Comparison of ENCODE assay signal across 8 cellular contexts in the genomic region with DNA sequence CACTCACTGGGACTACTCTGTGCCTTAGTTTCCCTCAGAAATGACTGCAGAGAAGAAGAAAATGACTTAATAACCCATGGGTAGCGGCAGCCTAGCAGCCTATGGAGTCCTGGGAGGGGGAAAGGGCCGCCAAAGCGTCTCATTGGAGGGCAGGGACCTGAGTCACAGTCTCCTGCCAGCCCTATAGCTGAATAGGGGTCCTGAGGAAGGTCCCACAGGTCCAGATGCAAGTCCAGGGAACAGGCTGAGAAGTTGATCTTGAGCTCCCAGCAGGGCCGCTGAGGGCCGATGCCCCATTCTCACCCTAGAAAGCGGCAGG. TPM values are rescaled to one million over a fixed set of nuclear protein-coding genes. Genes with fewer than 3 reads are reported as not detected.
DNase-seq lines count a peak whose midpoint lies in the region; ATAC-seq and TF ChIP-seq lines count a peak whose summit lies in the region.

No MANE protein-coding gene starts in this region.

- H3K27me3 ChIP-seq in H9 (ENCODE audit: insufficient read depth, low read length): no peaks in the 10 kb centered on the region

- no peak overlapping the region; the same call in 1 of the 2 replicates for H2BK15ac ChIP-seq in H9 (ENCODE audit: low read depth, low read length)

- H3K4me1 Mint-ChIP-seq in H9: peaks cover 62 to 64% of the 10 kb centered on the region in 2 experiments
- H3K4me1 Mint-ChIP-seq in activated B cell treated with CpG ODN at 0.5 μM for 24 hours: peaks cover 70% of the 10 kb centered on the region
- H3K4me1 Mint-ChIP-seq in glutamatergic neuron (ENCODE audit: low read depth, unreplicated experiment): peaks cover 30% of the 10 kb centered on the region

- H3K4ac ChIP-seq in H9 (ENCODE audit: low read depth, low read length): no peak overlapping the region

- ATAC-seq in activated B cell treated with CpG ODN at 0.5 μM for 24 hours (ENCODE audit: low read depth): no peak
- no peak for ATAC-seq in HG03565 (IDR thresholded peaks at IDR 0.05; ENCODE audit: unreplicated experiment)
- no peak for ATAC-seq in GM21367 (IDR thresholded peaks at IDR 0.05; ENCODE audit: unreplicated experiment)

- H3K56ac ChIP-seq in H9 (ENCODE audit: insufficient read length, low read depth, low read length): no peak overlapping the region

- peak; percentile 63 for DNase-seq in H9
- DNase-seq in activated B cell treated with CpG ODN at 0.5 μM for 24 hours: no peak
- DNase-seq in glutamatergic neuron: no peak
- no peak for DNase-seq in GM10248 (ENCODE audit: extremely low spot score)
- DNase-seq in HCEC 1CT: no peak

- no peak overlapping the region for H4K5ac ChIP-seq in H9 (ENCODE audit: insufficient read length, low read depth, low read length)

- H2BK12ac ChIP-seq in H9 (ENCODE audit: insufficient read length, low read depth, low read length): no peak overlapping the region

- no peak for TF ChIP-seq CTCF in H9 (conservative IDR thresholded peaks at IDR 0.05)
- no peak for TF ChIP-seq CTCF in activated B cell treated with CpG ODN at 0.5 μM for 24 hours (IDR thresholded peaks at IDR 0.05)
- no peak for TF ChIP-seq CTCF in glutamatergic neuron (IDR thresholded peaks at IDR 0.05; ENCODE audit: partially characterized antibody, unreplicated experiment)
- no peak for TF ChIP-seq CTCF in GM10248 (IDR thresholded peaks at IDR 0.05; ENCODE audit: control extremely low read depth, extremely low read depth, low read depth, missing control alignments)

- H3K9ac ChIP-seq in H9 (ENCODE audit: extremely low read depth, insufficient read length, low read length): no peak overlapping the region

- peaks cover 22% of the 10 kb centered on the region; the same call in 1 of the 2 replicates for H3K4me1 ChIP-seq in H9 (ENCODE audit: insufficient read depth, low read length)

- H3K79me2 ChIP-seq in H9 (ENCODE audit: insufficient read depth, low read length): peaks cover 23% of the 10 kb centered on the region; the same call in 1 of the 2 replicates

- no peaks in the 10 kb centered on the region for H3K79me1 ChIP-seq in H9 (ENCODE audit: insufficient read depth, low read depth, low read length, poor library complexity, severe bottlenecking)

- H3K27ac ChIP-seq in H9 (ENCODE audit: insufficient read length, low read depth, low read length) (no peak overlapping the region), skin epidermis (peak overlapping the region; percentile 88 to 99 (median 97))

- H3K36me3 Mint-ChIP-seq in H9 (ENCODE audit: insufficient read depth in 1 of 3, low read depth in 3 of 3) (peaks cover 2 to 9% (median 5%) of the 10 kb centered on the region in 3 experiments; a peak in 4 of 7 replicates), activated B cell treated with CpG ODN at 0.5 μM for 24 hours (ENCODE audit: low read depth) (peaks cover 9% of the 10 kb centered on the region), glutamatergic neuron (ENCODE audit: unreplicated experiment) (no peaks in the 10 kb centered on the region)

- peak overlapping the region; percentile 35 for H3K4me2 ChIP-seq in H9 (ENCODE audit: insufficient read depth, insufficient read length, low read length)

- no peaks in the 10 kb centered on the region for H4K20me1 ChIP-seq in H9 (ENCODE audit: control insufficient read depth, insufficient read depth, insufficient read length)

- no peak overlapping the region for H3K23ac ChIP-seq in H9 (ENCODE audit: insufficient read length, low read depth, low read length)

- H2BK120ac ChIP-seq in H9 (ENCODE audit: low read depth, low read length, poor library complexity, severe bottlenecking): no peak overlapping the region

- H3K27ac Mint-ChIP-seq in H9 (peak overlapping the region; percentile 79 to 85 (median 81); a peak in 6 of 7 replicates), activated B cell treated with CpG ODN at 0.5 μM for 24 hours (peak overlapping the region; percentile 93), glutamatergic neuron (ENCODE audit: unreplicated experiment) (peak overlapping the region; percentile 59)

- H4K91ac ChIP-seq in H9 (ENCODE audit: insufficient read length, low read depth, low read length): no peak overlapping the region

- no peak overlapping the region for H2AK5ac ChIP-seq in H9 (ENCODE audit: insufficient read length, low read length)

- POLR2A ChIA-PET in activated B cell treated with CpG ODN at 0.5 μM for 24 hours (lab: Charles Lee): interaction anchor here (1.0 to 19.6 kb wide), 6 partner anchors 8 to 112 kb away, joined by 3 to 573 read pairs (median 8); a partner anchor contains a TSS
- POLR2A ChIA-PET in GM10248 (lab: Yijun Ruan, JAX): interaction anchor here (2.3 kb wide), 1 partner anchor 14 kb away, joined by 8 read pairs; no protein-coding TSS in a partner anchor

- H3K27me3 Mint-ChIP-seq in H9 (ENCODE audit: low read depth): peaks cover 12% of the 10 kb centered on the region
- no peaks in the 10 kb centered on the region for H3K27me3 Mint-ChIP-seq in activated B cell treated with CpG ODN at 0.5 μM for 24 hours
- peaks cover 23% of the 10 kb centered on the region for H3K27me3 Mint-ChIP-seq in glutamatergic neuron (ENCODE audit: unreplicated experiment)

- no peaks in the 10 kb centered on the region for H3K9me3 Mint-ChIP-seq in H9
- no peaks in the 10 kb centered on the region for H3K9me3 Mint-ChIP-seq in activated B cell treated with CpG ODN at 0.5 μM for 24 hours
- H3K9me3 Mint-ChIP-seq in glutamatergic neuron (ENCODE audit: unreplicated experiment): peaks cover 16% of the 10 kb centered on the region

- no peak overlapping the region for H3T11ph ChIP-seq in H9 (ENCODE audit: low read length)

- H3K14ac ChIP-seq in H9 (ENCODE audit: insufficient read depth, low read length): no peak overlapping the region

- H3K4me3 ChIP-seq in skin epidermis: peak overlapping the region; percentile 60 to 80 (median 71)

- H2BK20ac ChIP-seq in H9 (ENCODE audit: low read depth, low read length, poor library complexity, severe bottlenecking): no peak overlapping the region

- intact Hi-C loops in activated B cell treated with CpG ODN at 0.5 μM for 24 hours (cut with micrococcal nuclease): loop anchor here (2.0 kb wide), 1 partner anchor 16 kb away; no protein-coding TSS in a partner anchor

- H3K4me3 Mint-ChIP-seq in H9 (peak overlapping the region; percentile 79 to 83), activated B cell treated with CpG ODN at 0.5 μM for 24 hours (peak overlapping the region; percentile 88), glutamatergic neuron (ENCODE audit: unreplicated experiment) (peak overlapping the region; percentile 85)

- peaks cover 7% of the 10 kb centered on the region for H3K23me2 ChIP-seq in H9 (ENCODE audit: insufficient read length, low read depth, low read length, poor library complexity, severe bottlenecking)

- H2AFZ ChIP-seq in H9 (ENCODE audit: low read length): no peak overlapping the region

- no peak overlapping the region for H3K18ac ChIP-seq in H9 (ENCODE audit: insufficient read length, low read depth, low read length)

- H4K8ac ChIP-seq in H9 (replicated peaks; ENCODE audit: insufficient read length, low read depth, low read length): no peak overlapping the region

- no peaks in the 10 kb centered on the region for H3K9me3 ChIP-seq in H9 (ENCODE audit: control insufficient read depth, low read depth, low read length)

- WGBS in H9 (ENCODE audit: extremely low coverage, insufficient read length, low lambda C conversion rate): no CpG with 5 or more reads among the region's 6 CpGs

- H2BK5ac ChIP-seq in H9 (ENCODE audit: insufficient read length, low read length): no peak overlapping the region

- CTCF ChIA-PET in activated B cell treated with CpG ODN at 0.5 μM for 24 hours (lab: Charles Lee): interaction anchor here (0.6 to 5.2 kb wide), 8 partner anchors 11 to 75 kb away, joined by 3 to 72 read pairs (median 16); no protein-coding TSS in a partner anchor
- CTCF ChIA-PET in GM10248 (lab: Yijun Ruan, JAX): interaction anchor here (0.9 to 7.8 kb wide), 10 partner anchors 11 to 145 kb away, joined by 3 to 260 read pairs (median 11); a partner anchor contains a TSS

RNA-seq across cellular contexts. Expression of a gene that starts 1.4 kb away (rescaled TPM):
- total RNA-seq in H9 (2021) (69.3 and 72.1 TPM in 2 replicates), activated B cell treated with CpG ODN at 0.5 μM for 24 hours (103 and 126 TPM in 2 replicates), glutamatergic neuron (ENCODE audit: unreplicated experiment) (67.9 TPM)

RNA-seq across cellular contexts. Expression of a gene that starts 45.3 kb away (rescaled TPM):
- 10.6 TPM in 2 replicates for total RNA-seq in H9 (2021)
- 12.7 and 12.8 TPM in 2 replicates for total RNA-seq in activated B cell treated with CpG ODN at 0.5 μM for 24 hours
- total RNA-seq in glutamatergic neuron (ENCODE audit: unreplicated experiment): 15.7 TPM

RNA-seq across cellular contexts. Expression of a gene that starts 59.7 kb away (rescaled TPM):
- total RNA-seq in H9 (2021): 5.6 and 7.4 TPM in 2 replicates
- 2.7 and 5.0 TPM in 2 replicates for total RNA-seq in activated B cell treated with CpG ODN at 0.5 μM for 24 hours
- 0.81 TPM for total RNA-seq in glutamatergic neuron (ENCODE audit: unreplicated experiment)
